2 cellular contexts compared by ENCODE assay signal in the genomic region with DNA sequence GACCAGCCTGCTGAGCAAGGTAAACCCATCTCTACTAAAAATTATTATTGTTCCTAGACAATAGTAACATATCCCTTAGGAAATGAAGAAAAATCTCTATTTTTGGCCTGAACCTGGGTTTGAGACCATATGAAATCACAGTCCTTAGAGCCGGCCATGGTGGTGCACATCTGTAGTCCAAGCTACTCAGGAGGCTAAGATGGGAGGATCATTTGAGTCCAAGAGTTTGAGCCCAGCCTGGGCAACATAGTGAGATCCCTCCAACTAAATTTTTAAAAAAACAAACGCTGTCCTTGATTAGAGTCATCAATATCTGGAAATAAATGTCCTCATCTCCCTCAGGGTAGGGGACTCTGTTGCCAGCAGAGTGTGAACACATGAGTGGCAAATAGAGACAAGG.
TF ChIP-seq lines count a peak whose summit lies in the region.

No MANE protein-coding gene starts in this region.

TF ChIP-seq in WTC11, 78 proteins besides CTCF, POLR2A, EP300 and RAD21:
- TF ChIP-seq NFYB (CRISPR knock-in tag; conservative IDR thresholded peaks at IDR 0.05; ENCODE audit: low read depth) (no peak), GABPB1 (CRISPR knock-in tag; IDR thresholded peaks at IDR 0.05) (no peak), NFATC4 (CRISPR knock-in tag; IDR thresholded peaks at IDR 0.05) (no peak), GTF2I (CRISPR knock-in tag; conservative IDR thresholded peaks at IDR 0.05) (no peak), GRHL2 (CRISPR knock-in tag; IDR thresholded peaks at IDR 0.05; ENCODE audit: insufficient replicate concordance, severe bottlenecking) (no peak), ZNF121 (CRISPR knock-in tag; IDR thresholded peaks at IDR 0.05) (peak; percentile 79), SMAD4 (CRISPR knock-in tag; IDR thresholded peaks at IDR 0.05) (no peak)
- TF ChIP-seq, protein P1, sequence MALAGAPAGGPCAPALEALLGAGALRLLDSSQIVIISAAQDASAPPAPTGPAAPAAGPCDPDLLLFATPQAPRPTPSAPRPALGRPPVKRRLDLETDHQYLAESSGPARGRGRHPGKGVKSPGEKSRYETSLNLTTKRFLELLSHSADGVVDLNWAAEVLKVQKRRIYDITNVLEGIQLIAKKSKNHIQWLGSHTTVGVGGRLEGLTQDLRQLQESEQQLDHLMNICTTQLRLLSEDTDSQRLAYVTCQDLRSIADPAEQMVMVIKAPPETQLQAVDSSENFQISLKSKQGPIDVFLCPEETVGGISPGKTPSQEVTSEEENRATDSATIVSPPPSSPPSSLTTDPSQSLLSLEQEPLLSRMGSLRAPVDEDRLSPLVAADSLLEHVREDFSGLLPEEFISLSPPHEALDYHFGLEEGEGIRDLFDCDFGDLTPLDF (CRISPR knock-in tag; IDR thresholded peaks at IDR 0.05) = no peak

TF ChIP-seq in K562, 482 proteins besides CTCF, POLR2A, EP300 and RAD21:
- peak; percentile 21 for TF ChIP-seq RBM25 (IDR thresholded peaks at IDR 0.05; ENCODE audit: low read depth, low read length, severe bottlenecking)
- peak; percentile 35; the same call in 1 of the 2 replicates for TF ChIP-seq ZNF121 (CRISPR knock-in tag; conservative IDR thresholded peaks at IDR 0.05)
- no peak for TF ChIP-seq SUPT5H (IDR thresholded peaks at IDR 0.05)
- no peak for TF ChIP-seq YY1 (IDR thresholded peaks at IDR 0.05; ENCODE audit: borderline replicate concordance in 1 of 3, control insufficient read depth in 1 of 3, extremely low read depth in 1 of 3, insufficient read depth in 3 of 3, insufficient read length in 1 of 3, insufficient replicate concordance in 2 of 3, low read depth in 1 of 3, low read length in 2 of 3)
- no peak for TF ChIP-seq ZNF146 (CRISPR knock-in tag; IDR thresholded peaks at IDR 0.05; ENCODE audit: unreplicated experiment)
- TF ChIP-seq, protein P2, sequence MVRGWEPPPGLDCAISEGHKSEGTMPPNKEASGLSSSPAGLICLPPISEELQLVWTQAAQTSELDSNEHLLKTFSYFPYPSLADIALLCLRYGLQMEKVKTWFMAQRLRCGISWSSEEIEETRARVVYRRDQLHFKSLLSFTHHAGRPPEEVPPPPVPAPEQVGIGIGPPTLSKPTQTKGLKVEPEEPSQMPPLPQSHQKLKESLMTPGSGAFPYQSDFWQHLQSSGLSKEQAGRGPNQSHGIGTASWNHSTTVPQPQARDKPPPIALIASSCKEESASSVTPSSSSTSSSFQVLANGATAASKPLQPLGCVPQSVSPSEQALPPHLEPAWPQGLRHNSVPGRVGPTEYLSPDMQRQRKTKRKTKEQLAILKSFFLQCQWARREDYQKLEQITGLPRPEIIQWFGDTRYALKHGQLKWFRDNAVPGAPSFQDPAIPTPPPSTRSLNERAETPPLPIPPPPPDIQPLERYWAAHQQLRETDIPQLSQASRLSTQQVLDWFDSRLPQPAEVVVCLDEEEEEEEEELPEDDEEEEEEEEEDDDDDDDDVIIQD (CRISPR knock-in tag; IDR thresholded peaks at IDR 0.05) = no peak
